Comparison of ENCODE assay signal across 1 cellular context in the genomic region with DNA sequence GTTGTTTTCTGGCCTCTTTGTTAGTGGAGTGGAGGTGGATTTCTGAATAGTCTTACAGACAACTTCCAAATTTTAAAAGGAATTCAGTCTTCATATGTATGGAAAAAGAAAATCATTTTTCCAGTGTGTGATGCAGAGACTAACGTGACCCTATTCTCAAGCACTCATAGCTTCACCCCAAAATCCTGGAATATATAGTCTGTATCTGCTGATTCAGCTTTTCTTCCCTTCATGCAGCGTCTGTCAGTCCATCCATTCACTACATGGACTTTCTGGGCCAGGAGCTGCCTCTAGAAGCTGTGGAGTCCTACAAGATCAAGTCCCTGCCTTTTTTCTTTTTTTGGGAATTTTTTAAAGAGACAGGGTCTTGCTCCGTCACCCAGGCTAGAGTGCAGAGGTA.
TF ChIP-seq lines count a peak whose summit lies in the region.

No MANE protein-coding gene starts in this region.

TF ChIP-seq in K562, 482 proteins besides CTCF, POLR2A, EP300 and RAD21:
- TF ChIP-seq MAFK (IDR thresholded peaks at IDR 0.05; ENCODE audit: low read length) (peak; percentile 83), ZNF316 (IDR thresholded peaks at IDR 0.05) (peak; percentile 74), TRIM24 (IDR thresholded peaks at IDR 0.05) (no peak), MAFG (tag; conservative IDR thresholded peaks at IDR 0.05) (peak; percentile 68), ZNF766 (CRISPR knock-in tag; conservative IDR thresholded peaks at IDR 0.05) (no peak), C11orf30 (IDR thresholded peaks at IDR 0.05; ENCODE audit: low read depth) (peak; percentile 75), ILK (tag; IDR thresholded peaks at IDR 0.05; ENCODE audit: borderline replicate concordance, low read depth) (no peak), MAFF (IDR thresholded peaks at IDR 0.05; ENCODE audit: low read length) (peak; percentile 85)
